In genomic region chr20:325889-326644, GRCh38 we compare ENCODE assay signal across 8 cellular contexts. TPM values are rescaled to one million over a fixed set of nuclear protein-coding genes. Genes with fewer than 3 reads are reported as not detected.
DNase-seq lines count a peak whose midpoint lies in the region; ATAC-seq and TF ChIP-seq lines count a peak whose summit lies in the region.

No MANE protein-coding gene starts in this region.

- H3K4me2 ChIP-seq in PC-9 (peak overlapping the region; percentile 76), neural progenitor cell (peak overlapping the region; percentile 80)

- H3K27ac Mint-ChIP-seq in activated naive CD4-positive, alpha-beta T cell treated with anti-CD3 and anti-CD28 coated beads, Interleukin-2, amount 10 ng/mL, durations not matched to agents 7 days and 5 days = peak overlapping the region; percentile 72
- no peak overlapping the region for H3K27ac Mint-ChIP-seq in neural progenitor cell

- H3K4me3 Mint-ChIP-seq in activated naive CD4-positive, alpha-beta T cell treated with anti-CD3 and anti-CD28 coated beads, Interleukin-2, amount 10 ng/mL, durations not matched to agents 7 days and 5 days = peak overlapping the region; percentile 78
- H3K4me3 Mint-ChIP-seq in neural progenitor cell = peak overlapping the region; percentile 94

- intact Hi-C loops in PC-9 (cut with micrococcal nuclease; ENCODE audit: unreplicated experiment) (loop anchor here (10.0 kb wide), 1 partner anchor 329 kb away; the partner anchor contains the start of gene SRXN1), uterus (cut with DNase I; ENCODE audit: low total_unique reads) (no loop called here)

- CTCF ChIA-PET in PC-9 (lab: Charles Lee) = no interaction called here
- CTCF ChIA-PET in activated naive CD4-positive, alpha-beta T cell treated with anti-CD3 and anti-CD28 coated beads, Interleukin-2, amount 10 ng/mL, durations not matched to agents 7 days and 5 days (lab: Charles Lee) = no interaction called here

- H3K27me3 Mint-ChIP-seq in activated naive CD4-positive, alpha-beta T cell treated with anti-CD3 and anti-CD28 coated beads, Interleukin-2, amount 10 ng/mL, durations not matched to agents 7 days and 5 days = peaks cover 33% of the 10 kb centered on the region
- peaks cover 11% of the 10 kb centered on the region for H3K27me3 Mint-ChIP-seq in neural progenitor cell (ENCODE audit: insufficient read depth, low read depth)

- H3K9ac ChIP-seq in neural progenitor cell = peak overlapping the region; percentile 31

- no peak for DNase-seq in GM12864 (ENCODE audit: low read depth)
- DNase-seq in PC-9 = peak in 1 of 2 experiments; percentile 54
- DNase-seq in activated naive CD4-positive, alpha-beta T cell treated with anti-CD3 and anti-CD28 coated beads, Interleukin-2, amount 10 ng/mL, durations not matched to agents 7 days and 5 days = peak; percentile 66
- DNase-seq in glomerular visceral epithelial cell (ENCODE audit: extremely low spot score) = peak; percentile 69
- DNase-seq in neural progenitor cell (ENCODE audit: low spot score) = peak; percentile 92
- peak; percentile 72 to 73 for DNase-seq in uterus
- no peak for DNase-seq in epidermal melanocyte (ENCODE audit: insufficient read length, low spot score)

- BruUV-seq in PC-9 (replicated peaks; lab: Mats Ljungman, UMichigan) = no TSS peak

- no peaks in the 10 kb centered on the region for H3K27me3 ChIP-seq in PC-9 (ENCODE audit: insufficient read depth, low read depth)
- no peaks in the 10 kb centered on the region for H3K27me3 ChIP-seq in neural progenitor cell
- no peaks in the 10 kb centered on the region for H3K27me3 ChIP-seq in uterus

- H3K36me3 ChIP-seq in PC-9 (ENCODE audit: low read depth) (no peaks in the 10 kb centered on the region), neural progenitor cell (no peaks in the 10 kb centered on the region), uterus (no peaks in the 10 kb centered on the region)

- no peaks in the 10 kb centered on the region for H3K9me3 Mint-ChIP-seq in activated naive CD4-positive, alpha-beta T cell treated with anti-CD3 and anti-CD28 coated beads, Interleukin-2, amount 10 ng/mL, durations not matched to agents 7 days and 5 days
- H3K9me3 Mint-ChIP-seq in neural progenitor cell = peaks cover 2% of the 10 kb centered on the region

- ATAC-seq in HG03469 (IDR thresholded peaks at IDR 0.05; ENCODE audit: unreplicated experiment) = peak; percentile 0

- H3K79me2 ChIP-seq in PC-9 (ENCODE audit: low read depth) (peaks cover 14% of the 10 kb centered on the region), neural progenitor cell (ENCODE audit: low read depth) (peaks cover 62% of the 10 kb centered on the region)

- H3K9me3 ChIP-seq in PC-9 (ENCODE audit: insufficient read depth, low read depth) (no peaks in the 10 kb centered on the region), neural progenitor cell (ENCODE audit: low read depth) (no peaks in the 10 kb centered on the region), uterus (no peaks in the 10 kb centered on the region)

- peaks cover 45% of the 10 kb centered on the region for H3K4me1 Mint-ChIP-seq in activated naive CD4-positive, alpha-beta T cell treated with anti-CD3 and anti-CD28 coated beads, Interleukin-2, amount 10 ng/mL, durations not matched to agents 7 days and 5 days
- peaks cover 48% of the 10 kb centered on the region for H3K4me1 Mint-ChIP-seq in neural progenitor cell

- H4K20me1 ChIP-seq in PC-9 (ENCODE audit: insufficient read depth) (peaks cover 33% of the 10 kb centered on the region), neural progenitor cell (ENCODE audit: low read depth) (peaks cover 38% of the 10 kb centered on the region)

- H3K36me3 Mint-ChIP-seq in activated naive CD4-positive, alpha-beta T cell treated with anti-CD3 and anti-CD28 coated beads, Interleukin-2, amount 10 ng/mL, durations not matched to agents 7 days and 5 days = peaks cover 2% of the 10 kb centered on the region
- peaks cover 21% of the 10 kb centered on the region for H3K36me3 Mint-ChIP-seq in neural progenitor cell

- H2AFZ ChIP-seq in PC-9 (peak overlapping the region; percentile 77), neural progenitor cell (replicated peaks) (no peak overlapping the region)

- no peak for TF ChIP-seq CTCF in GM12864 (IDR thresholded peaks at IDR 0.05; ENCODE audit: low read depth, low read length, missing control alignments)
- no peak for TF ChIP-seq CTCF in PC-9 (conservative IDR thresholded peaks at IDR 0.05)
- TF ChIP-seq CTCF in neural progenitor cell (IDR thresholded peaks at IDR 0.05) = no peak
- no peak for TF ChIP-seq CTCF in uterus (IDR thresholded peaks at IDR 0.05)

- H3F3A ChIP-seq in PC-9 (ENCODE audit: insufficient read depth, low read depth) (peaks cover 52% of the 10 kb centered on the region), neural progenitor cell (ENCODE audit: low read depth) (peaks cover 61% of the 10 kb centered on the region)

- H3K4me3 ChIP-seq in GM12864 (ENCODE audit: low read depth, low read length) (peak overlapping the region; percentile 76), PC-9 (peak overlapping the region; percentile 83), neural progenitor cell (peak overlapping the region; percentile 97), uterus (peak overlapping the region; percentile 42 to 85)

- H3K27ac ChIP-seq in PC-9 = 0 out of 2 replicates have a peak overlapping the region, but pooled peaks have one; percentile 29
- H3K27ac ChIP-seq in neural progenitor cell = peak overlapping the region; percentile 92
- peak overlapping the region; percentile 96 to 98 for H3K27ac ChIP-seq in uterus

- no peak for TF ChIP-seq POLR2A in uterus (IDR thresholded peaks at IDR 0.05)

- no peaks in the 10 kb centered on the region for H3K9me2 ChIP-seq in PC-9 (ENCODE audit: insufficient read depth)

- POLR2A ChIA-PET in PC-9 (lab: Charles Lee; ENCODE audit: unreplicated experiment) = interaction anchor here (0.7 kb wide), 1 partner anchor 15 kb away, joined by 3 read pairs; no protein-coding TSS in a partner anchor

- peaks cover 20% of the 10 kb centered on the region for H3K4me1 ChIP-seq in PC-9 (replicated peaks; ENCODE audit: insufficient read depth)
- peaks cover 27% of the 10 kb centered on the region for H3K4me1 ChIP-seq in neural progenitor cell
- H3K4me1 ChIP-seq in uterus = no peaks in the 10 kb centered on the region

RNA-seq across cellular contexts. Expression of gene SOX12, which starts 0.7 kb away (rescaled TPM):
- 49.5 and 57.1 TPM in 2 replicates for total RNA-seq in PC-9 (2021)
- 5.3 and 26.6 TPM in 2 replicates for total RNA-seq in neural progenitor cell (ENCODE audit: low replicate concordance)
- 10 to 100 TPM in 1 of 4 donors, 1 to 10 TPM in 3; 2.4 to 21.9 (median 7.4) TPM for total RNA-seq in uterus

RNA-seq across cellular contexts. Expression of gene NRSN2, which starts 20.8 kb away (rescaled TPM):
- total RNA-seq in PC-9 (2021) = 15.0 and 16.5 TPM in 2 replicates
- total RNA-seq in neural progenitor cell (ENCODE audit: low replicate concordance) = 8.8 and 20.1 TPM in 2 replicates
- total RNA-seq in uterus = 10 to 100 TPM; 10.2 to 65.6 (median 28.7) TPM

RNA-seq across cellular contexts. Expression of gene ZCCHC3, which starts 28.7 kb away (rescaled TPM):
- total RNA-seq in PC-9 (2021) (16.0 and 17.7 TPM in 2 replicates), neural progenitor cell (ENCODE audit: low replicate concordance) (24.2 and 43.4 TPM in 2 replicates), uterus (10 to 100 TPM in 3 of 4 donors, 1 to 10 TPM in 1; 3.3 to 56.7 (median 19.2) TPM)

RNA-seq across cellular contexts. Expression of gene C20orf96, which starts 35.5 kb away (rescaled TPM):
- total RNA-seq in PC-9 (2021) = 20.7 and 25.7 TPM in 2 replicates
- total RNA-seq in neural progenitor cell (ENCODE audit: low replicate concordance) = 5.0 and 6.0 TPM in 2 replicates
- total RNA-seq in uterus = 10 to 100 TPM in 2 of 4 donors, 1 to 10 TPM in 2; 2.8 to 18.2 (median 11.2) TPM

RNA-seq across cellular contexts. Expression of gene TRIB3, which starts 54.5 kb away (rescaled TPM):
- total RNA-seq in PC-9 (2021) (81.0 and 82.0 TPM in 2 replicates), neural progenitor cell (ENCODE audit: low replicate concordance) (0.43 and 3.7 TPM in 2 replicates), uterus (1 to 10 TPM; 1.8 to 8.4 (median 3.9) TPM)

Comparison
In these comparisons a context has a peak if more than half of its experiments do, and no peak if none do; other contexts are left out.
1. DNase-seq: peak in activated naive CD4-positive, alpha-beta T cell treated with anti-CD3 and anti-CD28 coated beads, Interleukin-2, amount 10 ng/mL, durations not matched to agents 7 days and 5 days (single experiment), glomerular visceral epithelial cell (single experiment), neural progenitor cell (single experiment) and uterus (2 of 2); none in GM12864 (single experiment) and epidermal melanocyte (single experiment).
2. H3K27ac ChIP-seq: peak in every context shown above with its lines; median percentile 97 in uterus; 92 in neural progenitor cell; 29 in PC-9.
3. Peak in every context shown above with its lines, with median percentiles within 50 percentile points of each other: H3K4me3 ChIP-seq.